In the genomic region with DNA sequence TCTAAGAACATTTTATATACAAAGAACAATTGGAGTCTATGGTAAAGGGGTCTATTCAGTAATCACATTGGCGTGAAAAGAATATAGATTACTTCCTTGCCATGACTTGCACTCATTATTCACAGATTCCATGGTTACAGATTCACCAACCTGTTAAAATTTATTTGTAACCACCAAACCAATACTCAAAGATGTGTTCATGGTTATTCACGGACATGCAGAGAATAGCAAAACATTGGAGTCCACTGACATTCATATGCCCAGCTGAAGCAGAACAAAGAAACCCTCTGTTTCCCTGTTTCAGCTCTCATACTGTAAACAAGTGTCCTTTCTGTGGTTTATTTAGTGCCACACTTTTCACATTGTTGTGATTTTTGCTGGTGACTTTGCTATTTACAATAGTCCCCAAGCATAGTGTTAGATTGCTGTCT, we compare ENCODE assay signal across 16 cellular contexts.
DNase-seq lines count a peak whose midpoint lies in the region; ATAC-seq, FAIRE-seq and TF ChIP-seq lines count a peak whose summit lies in the region.
"Had no signal": no experiment of that assay in that cellular context is flagged by ENCODE, and none has a peak within 500 bp of the region (broad histone marks: within the 10 kb centered on the region; RNA-seq: fewer than 3 reads in every experiment).

No MANE protein-coding gene starts in this region.

- H3K4me1 ChIP-seq in aorta (ENCODE audit: control insufficient read depth in 1 of 2, insufficient read depth in 2 of 2, low read length in 2 of 2), result no peaks in the 10 kb centered on the region
- H3K4me1 ChIP-seq: ascending aorta, stomach had no signal

- TF ChIP-seq POLR2A in H54 (IDR thresholded peaks at IDR 0.05; ENCODE audit: low read depth, low read length), result no peak

- ATAC-seq in aorta (ENCODE audit: low FRiP score), result no peak
- ATAC-seq: pancreas had no signal

- WGBS in aorta, 2 donors, result 26 to 39% methylated on average over 2 of the region's 2 CpGs

- intact Hi-C loops in aorta (cut with DNase I), result no loop called here

- H3K36me3 ChIP-seq in aorta (ENCODE audit: control insufficient read depth in 1 of 2, insufficient read depth in 2 of 2, low read length in 1 of 2), result no peaks in the 10 kb centered on the region
- H3K36me3 ChIP-seq: ascending aorta, pancreas, stomach had no signal

- no peaks in the 10 kb centered on the region for H3K27me3 ChIP-seq in aorta (ENCODE audit: control insufficient read depth in 1 of 2, insufficient read depth in 2 of 2, low read length in 1 of 2)
- H3K27me3 ChIP-seq: ascending aorta, pancreas, stomach had no signal

- no peak overlapping the region for H3K27ac ChIP-seq in aorta (ENCODE audit: low read depth in 1 of 2, low read length in 2 of 2)
- H3K27ac ChIP-seq: ascending aorta, C4-2B, pancreas, stomach had no signal

- DNase-seq in H54 (ENCODE audit: insufficient read length, low spot score), result no peak
- peak; percentile 31 for DNase-seq in RPMI7951 (ENCODE audit: low read depth)
- peak; percentile 94 for DNase-seq in foreskin melanocyte
- DNase-seq in renal cortical epithelial cell (ENCODE audit: low read depth), result peak; percentile 85
- no peak for DNase-seq in activated CD4-positive, CD25-positive, alpha-beta regulatory T cell (lab: John Stamatoyannopoulos, UW)
- no peak for DNase-seq in aorta
- no peak for DNase-seq in cerebellar nuclear complex (lab: John Stamatoyannopoulos, UW)
- DNase-seq: activated effector memory CD4-positive, alpha-beta T cell treated with Interleukin-2 at 50 U/mL for 16 hours; KBM-7; NCI-H1092 treated with DMSO at 0.1 percent for 48 hours; NCI-H446 treated with DMSO at 0.1 percent for 48 hours; pancreas; stimulated activated CD4-positive, alpha-beta T cell treated with anti-CD3 and anti-CD28 coated beads, Interleukin-12 subunit alpha, Interleukin-12 subunit beta, amount 100 ng/mL, for 4 hours; stomach had no signal

- no peaks in the 10 kb centered on the region for H3K9me3 ChIP-seq in aorta (ENCODE audit: control insufficient read depth, low read length)
- H3K9me3 ChIP-seq: ascending aorta, pancreas had no signal

- H3K4me3 ChIP-seq in aorta (ENCODE audit: low read length in 2 of 2), result no peak overlapping the region
- H3K4me3 ChIP-seq: ascending aorta, pancreas, stomach had no signal

- FAIRE-seq in H54 (lab: Jason Lieb, UNC), result peak; percentile 98
- FAIRE-seq: pancreas had no signal

Comparison
In these comparisons a context has a peak if more than half of its experiments do, and no peak if none do; other contexts are left out.
1. DNase-seq: peak in RPMI7951 (single experiment), foreskin melanocyte (single experiment) and renal cortical epithelial cell (single experiment); none in H54 (single experiment), activated CD4-positive, CD25-positive, alpha-beta regulatory T cell (0 of 4), aorta (0 of 2) and cerebellar nuclear complex (0 of 2).